ENCODE assay signal across 8 cellular contexts in the genomic region with DNA sequence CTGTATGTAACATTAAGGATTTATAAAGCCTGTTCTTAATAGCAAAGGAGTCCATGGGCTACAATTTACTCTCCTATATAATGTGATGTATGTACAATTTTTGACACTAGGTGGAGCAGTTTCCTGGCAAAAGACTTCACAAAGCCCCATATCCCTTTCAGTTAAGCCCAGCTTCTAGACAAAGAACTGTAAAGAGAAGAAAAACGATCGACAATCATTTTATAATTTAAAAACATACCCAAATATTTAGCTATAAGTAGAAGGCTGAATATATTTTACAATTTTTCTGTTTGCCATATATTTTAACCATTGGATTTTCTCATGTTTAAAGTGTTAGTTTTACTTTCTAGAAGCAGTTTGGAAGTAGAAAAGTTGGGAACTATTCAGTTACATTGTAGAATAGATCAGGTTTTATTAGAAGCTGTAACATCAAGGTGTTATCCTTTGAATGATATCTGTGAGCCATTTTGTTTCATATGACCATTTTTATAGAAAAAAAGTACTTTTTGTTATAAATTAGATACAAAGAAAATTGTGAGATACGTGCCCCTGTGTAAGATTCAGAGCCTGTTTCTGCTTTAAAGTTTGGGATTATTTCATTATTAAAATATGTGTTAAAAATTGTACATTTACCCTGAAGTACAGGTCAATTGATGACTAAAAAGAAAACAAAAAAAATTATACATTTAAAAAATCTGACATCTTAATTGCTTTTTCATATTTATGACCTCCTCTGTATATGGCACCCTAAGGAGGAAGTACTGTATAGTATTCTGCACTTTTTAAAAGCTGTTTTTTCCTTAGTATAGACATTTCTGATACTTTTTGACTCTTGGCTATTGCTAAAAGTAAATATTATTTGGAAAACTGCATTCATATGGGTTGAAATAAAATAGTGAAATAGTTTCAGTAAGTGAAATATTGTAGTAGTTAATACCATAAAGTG. TPM values are rescaled to one million over a fixed set of nuclear protein-coding genes. Genes with fewer than 3 reads are reported as not detected.
DNase-seq lines count a peak whose midpoint lies in the region; ATAC-seq and TF ChIP-seq lines count a peak whose summit lies in the region.

No MANE protein-coding gene starts in this region.

- H3K9me3 ChIP-seq in SK-N-SH (no peaks in the 10 kb centered on the region), mesenchymal stem cell (ENCODE audit: control insufficient read depth, low read length) (no peaks in the 10 kb centered on the region), transverse colon (no peaks in the 10 kb centered on the region)
- H3K9me3 ChIP-seq in effector memory CD4-positive, alpha-beta T cell (ENCODE audit: control insufficient read depth, low read length), result no peaks in the 10 kb centered on the region

- H3K27ac Mint-ChIP-seq in GM23338, result no peak overlapping the region

- peaks cover 2% of the 10 kb centered on the region; the same call in 1 of the 3 replicates for H3K9me3 Mint-ChIP-seq in GM23338

- no peak for TF ChIP-seq POLR2A in transverse colon (IDR thresholded peaks at IDR 0.05)

- CTCF ChIA-PET in SK-N-SH (lab: Yijun Ruan, JAX), result interaction anchor here (0.6 to 4.6 kb wide), 54 partner anchors 8 to 283 kb away, joined by 3 to 33 read pairs (median 4); a partner anchor contains a TSS

- in situ Hi-C loops in transverse colon (cut with MboI; ENCODE audit: low pct_ligation_motif_present in 1 of 4, low pct_unique_long_range_greater_than_20kb in 1 of 4, low sequenced_read_pairs in 3 of 4), result no loop called here

- H3K4ac ChIP-seq in mesenchymal stem cell (ENCODE audit: low read depth in 1 of 2, low read length in 2 of 2), result no peak overlapping the region

- H3K18ac ChIP-seq in mesenchymal stem cell (ENCODE audit: low read depth in 1 of 2, low read length in 2 of 2), result no peak overlapping the region

- no peaks in the 10 kb centered on the region for H3K4me1 ChIP-seq in GM23338 (ENCODE audit: insufficient read depth)
- H3K4me1 ChIP-seq in SK-N-SH (ENCODE audit: control insufficient read depth in 1 of 2, insufficient read depth in 2 of 2, low read depth in 1 of 2, low read length in 1 of 2), result peaks cover 0 to 40% of the 10 kb centered on the region in 2 experiments; a peak in 3 of 4 replicates
- peaks cover 4% of the 10 kb centered on the region for H3K4me1 ChIP-seq in effector memory CD4-positive, alpha-beta T cell (ENCODE audit: control insufficient read depth, insufficient read depth, low read length, poor library complexity, severe bottlenecking)
- H3K4me1 ChIP-seq in mesenchymal stem cell (ENCODE audit: control insufficient read depth, insufficient read depth, low read depth, low read length), result peaks cover 9% of the 10 kb centered on the region
- peaks cover 6 to 32% (median 14%) of the 10 kb centered on the region in 4 donors for H3K4me1 ChIP-seq in transverse colon

- H3F3A ChIP-seq in GM23338 (replicated peaks; ENCODE audit: low read depth) (no peaks in the 10 kb centered on the region), SK-N-SH (replicated peaks; ENCODE audit: insufficient read depth) (peaks cover 62% of the 10 kb centered on the region)

- H3K4me3 ChIP-seq in GM23338 (no peak overlapping the region), SK-N-SH (ENCODE audit: low read depth in 2 of 2, low read length in 1 of 2) (peak overlapping the region in 1 of 2 experiments; percentile 40; a peak in 1 of 4 replicates), mesenchymal stem cell (ENCODE audit: insufficient read depth in 1 of 2, low read depth in 1 of 2, low read length in 2 of 2) (peak overlapping the region in 1 of 2 experiments; percentile 48), transverse colon (peak overlapping the region in 1 of 4 donors; percentile 35)
- no peak overlapping the region for H3K4me3 ChIP-seq in effector memory CD4-positive, alpha-beta T cell (ENCODE audit: insufficient read depth, low read depth, low read length, poor library complexity, severe bottlenecking)

- H4K20me1 ChIP-seq in GM23338 (replicated peaks; ENCODE audit: insufficient read depth) (no peaks in the 10 kb centered on the region), SK-N-SH (ENCODE audit: insufficient read depth) (no peaks in the 10 kb centered on the region)

- peaks cover 9% of the 10 kb centered on the region for H3K4me1 Mint-ChIP-seq in GM23338

- intact Hi-C loops in transverse colon (cut with DNase I; ENCODE audit: low total_unique reads), result no loop called here

- H3K79me2 ChIP-seq in GM23338 (replicated peaks; ENCODE audit: insufficient read depth) (no peaks in the 10 kb centered on the region), SK-N-SH (ENCODE audit: insufficient read depth) (peaks cover 60% of the 10 kb centered on the region)

- H3K27ac ChIP-seq in GM23338 (ENCODE audit: low read depth), result peak overlapping the region; percentile 10; the same call in 1 of the 2 replicates
- H3K27ac ChIP-seq in SK-N-SH (ENCODE audit: low read depth in 2 of 2, low read length in 1 of 2), result peak overlapping the region; percentile 91 to 99
- peak overlapping the region; percentile 53 for H3K27ac ChIP-seq in effector memory CD4-positive, alpha-beta T cell (ENCODE audit: insufficient read depth, low read length, poor library complexity, severe bottlenecking)
- H3K27ac ChIP-seq in mesenchymal stem cell (ENCODE audit: low read length, poor library complexity, severe bottlenecking), result peak overlapping the region; percentile 98
- H3K27ac ChIP-seq in transverse colon, result peak overlapping the region; percentile 60 to 85 (median 77)

- H3K9me2 ChIP-seq in GM23338 (ENCODE audit: insufficient read depth) (no peaks in the 10 kb centered on the region), SK-N-SH (no peaks in the 10 kb centered on the region)

- DNase-seq in DMS 273 treated with DMSO at 0.1 percent for 48 hours (lab: John Stamatoyannopoulos, UW), result peak; percentile 59
- peak; percentile 91 for DNase-seq in GM23338 (ENCODE audit: low spot score)
- DNase-seq in NCI-H146 (lab: John Stamatoyannopoulos, UW), result peak; percentile 75
- peak; percentile 78 for DNase-seq in SK-N-SH
- DNase-seq in effector memory CD4-positive, alpha-beta T cell, result peak in 1 of 3 donors; percentile 9
- peak; percentile 90 for DNase-seq in mesenchymal stem cell
- no peak for DNase-seq in transverse colon

- no peak overlapping the region for H2BK120ac ChIP-seq in mesenchymal stem cell (ENCODE audit: low read depth, low read length)

- TF ChIP-seq EP300 in SK-N-SH (IDR thresholded peaks at IDR 0.05; ENCODE audit: borderline replicate concordance in 1 of 2, low read depth in 1 of 2, low read length in 1 of 2), result no peak
- no peak for TF ChIP-seq EP300 in transverse colon (IDR thresholded peaks at IDR 0.05; ENCODE audit: low read depth)

- H3K27me3 Mint-ChIP-seq in GM23338 (ENCODE audit: insufficient read depth, low read depth, poor library complexity), result peaks cover 3% of the 10 kb centered on the region

- H3K23ac ChIP-seq in mesenchymal stem cell (ENCODE audit: low read length in 2 of 2), result no peak overlapping the region

- ATAC-seq in GM23338 (peak; percentile 96), GM19395 (IDR thresholded peaks at IDR 0.05; ENCODE audit: unreplicated experiment) (no peak)

- H3K36me3 Mint-ChIP-seq in GM23338 (ENCODE audit: low read depth), result peaks cover 5% of the 10 kb centered on the region; the same call in 2 of the 3 replicates

- H3K36me3 ChIP-seq in GM23338 (ENCODE audit: insufficient read depth) (no peaks in the 10 kb centered on the region), SK-N-SH (replicated peaks in 1 of 2; ENCODE audit: control insufficient read depth in 1 of 2, insufficient read depth in 2 of 2, low read length in 1 of 2) (peaks cover 0 to 13% of the 10 kb centered on the region in 2 experiments), mesenchymal stem cell (ENCODE audit: control insufficient read depth in 1 of 2, insufficient read depth in 2 of 2, low read depth in 1 of 2, low read length in 2 of 2) (peaks cover 3 to 9% of the 10 kb centered on the region in 2 experiments), transverse colon (no peaks in the 10 kb centered on the region)
- peaks cover 3% of the 10 kb centered on the region for H3K36me3 ChIP-seq in effector memory CD4-positive, alpha-beta T cell (ENCODE audit: control insufficient read depth, insufficient read depth, low read length)

- H3K4me2 ChIP-seq in GM23338 (no peak overlapping the region), SK-N-SH (peak overlapping the region; percentile 58), mesenchymal stem cell (ENCODE audit: low read length, poor library complexity, severe bottlenecking) (no peak overlapping the region)

- no peak overlapping the region for H3K14ac ChIP-seq in mesenchymal stem cell (ENCODE audit: low read length in 2 of 2)

- H4K91ac ChIP-seq in mesenchymal stem cell (ENCODE audit: low read length), result no peak overlapping the region

- peak; percentile 98 for TF ChIP-seq RAD21 in SK-N-SH (IDR thresholded peaks at IDR 0.05; ENCODE audit: low read length)

- WGBS in SK-N-SH (ENCODE audit: low lambda C conversion rate), result 20% methylated on average over 3 of the region's 3 CpGs
- no CpG with 5 or more reads among the region's 3 CpGs for WGBS in mesenchymal stem cell
- WGBS in transverse colon (ENCODE audit: low coverage in 1 of 2), 2 donors, result 18 to 22% methylated on average over 3 of the region's 3 CpGs

- POLR2A ChIA-PET in SK-N-SH (lab: Yijun Ruan, JAX), result interaction anchor here (0.6 kb wide), 1 partner anchor 29 kb away, joined by 3 read pairs; no protein-coding TSS in a partner anchor

- TF ChIP-seq CTCF in GM23338 (conservative IDR thresholded peaks at IDR 0.05; ENCODE audit: low read depth in 2 of 2) (peak; percentile 77 to 94), SK-N-SH (IDR thresholded peaks at IDR 0.05) (peak; percentile 92), transverse colon (IDR thresholded peaks at IDR 0.05) (peak; percentile 67 to 88 (median 70))

- H3K4me3 Mint-ChIP-seq in GM23338, result no peak overlapping the region

- no peak overlapping the region for H2BK12ac ChIP-seq in mesenchymal stem cell (ENCODE audit: low read length in 2 of 2)

- peak overlapping the region; percentile 89 for H3K9ac ChIP-seq in SK-N-SH
- H3K9ac ChIP-seq in mesenchymal stem cell (ENCODE audit: low read length), result peak overlapping the region; percentile 91

- H3K27me3 ChIP-seq in GM23338 (ENCODE audit: insufficient read depth) (no peaks in the 10 kb centered on the region), SK-N-SH (ENCODE audit: insufficient read depth) (no peaks in the 10 kb centered on the region), mesenchymal stem cell (ENCODE audit: control insufficient read depth in 1 of 2, insufficient read depth in 1 of 2, low read length in 2 of 2) (no peaks in the 10 kb centered on the region), transverse colon (no peaks in the 10 kb centered on the region)
- H3K27me3 ChIP-seq in effector memory CD4-positive, alpha-beta T cell (replicated peaks; ENCODE audit: control insufficient read depth, insufficient read depth, low read length, poor library complexity, severe bottlenecking), result no peaks in the 10 kb centered on the region

- H2AFZ ChIP-seq in GM23338, result no peak overlapping the region
- H2AFZ ChIP-seq in SK-N-SH (ENCODE audit: low read depth), result no peak overlapping the region
- no peak overlapping the region for H2AFZ ChIP-seq in mesenchymal stem cell (ENCODE audit: low read depth, low read length)

- no peak overlapping the region for H2BK15ac ChIP-seq in mesenchymal stem cell (ENCODE audit: low read depth, poor library complexity, severe bottlenecking)

- H4K8ac ChIP-seq in mesenchymal stem cell (ENCODE audit: low read length), result no peak overlapping the region

- no peaks in the 10 kb centered on the region for H3K79me1 ChIP-seq in mesenchymal stem cell (replicated peaks; ENCODE audit: low read length, poor library complexity, severe bottlenecking)

- H2BK5ac ChIP-seq in mesenchymal stem cell (ENCODE audit: low read depth, low read length, poor library complexity, severe bottlenecking), result no peak overlapping the region

- H2AK5ac ChIP-seq in mesenchymal stem cell (ENCODE audit: low read length, severe bottlenecking), result no peak overlapping the region

RNA-seq across cellular contexts. Expression of a gene that starts 46.3 kb away (rescaled TPM):
- total RNA-seq in GM23338 (2014; rRNA removed; shearing (Covaris generic)), result 112 and 137 TPM in 2 replicates
- polyA plus RNA-seq in GM23338 (2016; fragmentation: Nextera tagmentation; extraction: Ambion mirVana) (63.1 and 70.1 TPM in 2 replicates), SK-N-SH (2012; rRNA removed) (169 and 338 TPM in 2 replicates)
- polyA plus RNA-seq in SK-N-SH (2012; cell fraction: cytosol; rRNA removed), result 92.0 and 104 TPM in 2 replicates
- polyA plus RNA-seq in SK-N-SH (2012; cell fraction: nucleus; rRNA removed), result 660 and 1,365 TPM in 2 replicates
- polyA plus RNA-seq in mesenchymal stem cell (2013, experiment 1 of 2), result 116 TPM
- polyA plus RNA-seq in mesenchymal stem cell (2013, experiment 2 of 2), result 116 TPM
- 100 to 1,000 TPM; 136 to 547 (median 339) TPM for total RNA-seq in transverse colon

RNA-seq across cellular contexts. Expression of a gene that starts 46.6 kb away (rescaled TPM):
- total RNA-seq in GM23338 (2014; rRNA removed; shearing (Covaris generic)), result 26.6 and 32.7 TPM in 2 replicates
- polyA plus RNA-seq in GM23338 (2016; fragmentation: Nextera tagmentation; extraction: Ambion mirVana) (70.7 and 85.2 TPM in 2 replicates), SK-N-SH (2012; rRNA removed) (101 and 140 TPM in 2 replicates)
- polyA plus RNA-seq in SK-N-SH (2012; cell fraction: cytosol; rRNA removed), result 135 and 161 TPM in 2 replicates
- 53.0 and 94.5 TPM in 2 replicates for polyA plus RNA-seq in SK-N-SH (2012; cell fraction: nucleus; rRNA removed)
- 31.8 TPM for polyA plus RNA-seq in mesenchymal stem cell (2013, experiment 1 of 2)
- 32.0 TPM for polyA plus RNA-seq in mesenchymal stem cell (2013, experiment 2 of 2)
- total RNA-seq in transverse colon, result 10 to 100 TPM; 14.5 to 33.7 (median 20.0) TPM

Comparison
In these comparisons a context has a peak if more than half of its experiments do, and no peak if none do; other contexts are left out.
1. H3K27ac ChIP-seq: peak in every context shown above with its lines; median percentile 98 in mesenchymal stem cell; 95 in SK-N-SH; 77 in transverse colon; 53 in effector memory CD4-positive, alpha-beta T cell; 10 in GM23338.